2 cellular contexts compared by ENCODE assay signal in the genomic region with DNA sequence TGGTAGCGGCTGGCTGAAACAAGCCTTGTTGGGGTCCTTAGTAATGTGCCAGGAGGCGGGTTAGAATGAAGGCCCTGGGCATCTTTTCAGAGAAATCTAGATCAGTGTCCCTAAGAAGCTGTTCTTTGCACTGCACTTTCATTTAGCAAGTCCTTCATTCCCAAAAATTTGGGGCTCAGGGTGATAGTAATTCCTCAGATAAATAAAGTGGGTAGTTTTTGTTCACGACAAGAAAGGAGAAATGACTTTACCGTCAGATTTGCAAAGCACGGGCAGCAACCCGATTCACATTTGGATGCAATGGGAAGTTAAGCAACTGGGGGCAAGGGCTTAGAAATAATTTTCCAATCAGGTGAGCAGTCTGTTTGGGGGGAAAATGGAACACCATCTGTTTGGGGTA.
TF ChIP-seq lines count a peak whose summit lies in the region.

No MANE protein-coding gene starts in this region.

TF ChIP-seq in GM23338, 12 proteins besides CTCF, POLR2A, EP300 and RAD21:
- TF ChIP-seq EZH2 (IDR thresholded peaks at IDR 0.05; ENCODE audit: low read depth, unreplicated experiment) (peak; percentile 28), EZH2phosphoT487 (IDR thresholded peaks at IDR 0.05; ENCODE audit: unreplicated experiment) (no peak)

TF ChIP-seq in H1, 55 proteins besides CTCF, POLR2A, EP300 and RAD21:
- peak; percentile 16 for TF ChIP-seq EZH2 (IDR thresholded peaks at IDR 0.05; ENCODE audit: low read depth, low read length, severe bottlenecking)
- TF ChIP-seq GTF2F1 (IDR thresholded peaks at IDR 0.05; ENCODE audit: borderline replicate concordance, low read depth, low read length), result no peak
TF ChIP-seq in H1: peak in this region for 1.
